14 cellular contexts compared by ENCODE assay signal in the genomic region with DNA sequence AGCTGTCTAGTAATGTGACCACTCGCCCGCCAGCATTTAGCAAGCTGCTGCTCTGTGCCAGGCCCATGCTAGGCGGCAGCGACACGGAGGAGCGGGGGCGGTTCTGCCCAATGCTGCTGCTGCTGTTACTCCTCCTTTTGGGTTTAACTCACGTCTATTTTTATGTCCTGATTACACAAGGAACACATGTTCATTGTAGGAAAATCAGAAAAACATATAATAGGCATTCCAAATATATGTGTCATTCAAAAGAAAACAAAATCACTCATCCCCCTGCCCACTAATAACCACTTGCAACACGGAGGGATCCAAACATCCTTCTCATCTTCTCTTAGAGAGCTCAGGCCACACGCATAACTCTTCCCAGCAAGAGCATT. TPM values are rescaled to one million over a fixed set of nuclear protein-coding genes. Genes with fewer than 3 reads are reported as not detected.
DNase-seq lines count a peak whose midpoint lies in the region; ATAC-seq lines count a peak whose summit lies in the region.
"Had no signal": no experiment of that assay in that cellular context is flagged by ENCODE, and none has a peak within 500 bp of the region (broad histone marks: within the 10 kb centered on the region; RNA-seq: fewer than 3 reads in every experiment).

No MANE protein-coding gene starts in this region.

- no peak overlapping the region for H2BK12ac ChIP-seq in mesenchymal stem cell (ENCODE audit: low read length in 2 of 2)

- H3K79me1 ChIP-seq in mesenchymal stem cell (replicated peaks; ENCODE audit: low read length, poor library complexity, severe bottlenecking): peaks cover 31% of the 10 kb centered on the region

- no peak overlapping the region for H3K4ac ChIP-seq in mesenchymal stem cell (ENCODE audit: low read depth in 1 of 2, low read length in 2 of 2)

- H3K9me3 ChIP-seq in mesenchymal stem cell (ENCODE audit: control insufficient read depth, low read length): peaks cover 9% of the 10 kb centered on the region
- H3K9me3 ChIP-seq: A549 had no signal

- no peak overlapping the region for H3K4me2 ChIP-seq in mesenchymal stem cell (ENCODE audit: low read length, poor library complexity, severe bottlenecking)
- H3K4me2 ChIP-seq: A549 had no signal

- H3K23ac ChIP-seq in mesenchymal stem cell (ENCODE audit: low read length in 2 of 2): no peak overlapping the region

- H3K9ac ChIP-seq in mesenchymal stem cell (ENCODE audit: low read length): no peak overlapping the region

- DNase-seq in A172 (ENCODE audit: low spot score) (peak; percentile 50), HS-5 (ENCODE audit: low read depth) (peak; percentile 62), cerebellum (ENCODE audit: low spot score) (peak; percentile 47), mesenchymal stem cell (peak; percentile 53), NCI-H1436 (lab: John Stamatoyannopoulos, UW) (no peak), DMS79 (lab: John Stamatoyannopoulos, UW) (no peak)
- no peak for DNase-seq in activated CD4-positive, alpha-beta T cell treated with anti-CD3 and anti-CD28 coated beads, Interleukin-2, amount 50 U/mL, for 1 hour
- DNase-seq: activated CD4-positive, alpha-beta T cell treated with anti-CD3 and anti-CD28 coated beads, Interleukin-2, amount 50 U/mL, for 48 hours; activated naive CD4-positive, alpha-beta T cell treated with anti-CD3 and anti-CD28 coated beads for 36 hours; KG1; natural killer cell had no signal

- H3K27me3 ChIP-seq in mesenchymal stem cell (ENCODE audit: control insufficient read depth in 1 of 2, insufficient read depth in 1 of 2, low read length in 2 of 2): no peaks in the 10 kb centered on the region

- H3K4me3 ChIP-seq in mesenchymal stem cell (ENCODE audit: insufficient read depth in 1 of 2, low read depth in 1 of 2, low read length in 2 of 2): no peak overlapping the region
- H3K4me3 ChIP-seq: A549 had no signal

- H2AFZ ChIP-seq in mesenchymal stem cell (ENCODE audit: low read depth, low read length): no peak overlapping the region

- H3K27ac ChIP-seq in mesenchymal stem cell (ENCODE audit: low read length, poor library complexity, severe bottlenecking): peak overlapping the region; percentile 42
- H3K27ac ChIP-seq: A549 had no signal

- 78% methylated on average over 9 of the region's 10 CpGs for WGBS in mesenchymal stem cell

- peaks cover 60 to 67% of the 10 kb centered on the region in 2 experiments for H3K36me3 ChIP-seq in mesenchymal stem cell (ENCODE audit: control insufficient read depth in 1 of 2, insufficient read depth in 2 of 2, low read depth in 1 of 2, low read length in 2 of 2)

- H3K4me1 ChIP-seq in mesenchymal stem cell (ENCODE audit: control insufficient read depth, insufficient read depth, low read depth, low read length): peaks cover 25% of the 10 kb centered on the region
- H3K4me1 ChIP-seq: A549 had no signal

- H4K91ac ChIP-seq in mesenchymal stem cell (ENCODE audit: low read length): no peak overlapping the region

- H4K8ac ChIP-seq in mesenchymal stem cell (ENCODE audit: low read length): no peak overlapping the region

- no peak overlapping the region for H2BK15ac ChIP-seq in mesenchymal stem cell (ENCODE audit: low read depth, poor library complexity, severe bottlenecking)

- no peak overlapping the region for H2AK5ac ChIP-seq in mesenchymal stem cell (ENCODE audit: low read length, severe bottlenecking)

- H3K14ac ChIP-seq in mesenchymal stem cell (ENCODE audit: low read length in 2 of 2): no peak overlapping the region

- H3K18ac ChIP-seq in mesenchymal stem cell (ENCODE audit: low read depth in 1 of 2, low read length in 2 of 2): no peak overlapping the region

- no peak for ATAC-seq in HG02981 (IDR thresholded peaks at IDR 0.05; ENCODE audit: unreplicated experiment)
- ATAC-seq: A549; natural killer cell; stimulated activated effector memory CD8-positive, alpha-beta T cell treated with anti-CD3 and anti-CD28 coated beads, Interleukin-12 subunit alpha, Interleukin-12 subunit beta, amount 100 ng/mL, for 72 hours had no signal

- H2BK120ac ChIP-seq in mesenchymal stem cell (ENCODE audit: low read depth, low read length): no peak overlapping the region

- H2BK5ac ChIP-seq in mesenchymal stem cell (ENCODE audit: low read depth, low read length, poor library complexity, severe bottlenecking): no peak overlapping the region

RNA-seq across cellular contexts. Expression of a gene that starts 30.4 kb away (rescaled TPM):
- 7.9 and 10.0 TPM in 2 replicates for total RNA-seq in A172 (2014; rRNA removed; shearing (Covaris generic))
- 35.4 TPM for total RNA-seq in cerebellum
- polyA plus RNA-seq in mesenchymal stem cell (2013, experiment 1 of 2): 91.2 TPM
- polyA plus RNA-seq in mesenchymal stem cell (2013, experiment 2 of 2): 90.8 TPM

RNA-seq across cellular contexts. Expression of a gene that starts 30.8 kb away (rescaled TPM):
- total RNA-seq in A172 (2014; rRNA removed; shearing (Covaris generic)): 70.0 and 72.0 TPM in 2 replicates
- 113 TPM for total RNA-seq in cerebellum
- 54.7 TPM for polyA plus RNA-seq in mesenchymal stem cell (2013, experiment 1 of 2)
- 55.2 TPM for polyA plus RNA-seq in mesenchymal stem cell (2013, experiment 2 of 2)

Comparison
In these comparisons a context has a peak if more than half of its experiments do, and no peak if none do; other contexts are left out.
1. DNase-seq: peak in A172 (single experiment), HS-5 (single experiment), cerebellum (single experiment) and mesenchymal stem cell (single experiment); none in NCI-H1436 (single experiment), activated CD4-positive, alpha-beta T cell treated with anti-CD3 and anti-CD28 coated beads, Interleukin-2, amount 50 U/mL, for 1 hour (single experiment) and DMS79 (single experiment).